Comparison of ENCODE assay signal across 27 cellular contexts in the genomic region with DNA sequence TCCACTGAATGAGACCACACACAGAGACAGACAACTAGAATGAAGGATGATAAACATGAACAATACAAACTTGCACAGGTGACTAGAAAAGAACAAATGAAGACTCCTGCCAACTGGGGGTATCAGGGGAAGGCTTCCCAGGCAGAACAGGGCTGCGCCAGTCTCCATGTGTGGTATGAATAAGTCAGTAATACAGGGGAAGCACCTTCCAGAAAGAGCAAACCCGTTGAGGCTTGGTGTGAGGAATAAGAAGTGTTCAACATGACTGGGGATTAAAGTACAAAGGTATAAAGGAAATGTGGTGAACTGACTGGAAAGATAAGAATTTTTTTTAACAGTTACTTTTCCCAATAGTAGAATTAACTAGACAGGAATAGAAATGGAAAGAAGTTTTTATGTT. TPM values are rescaled to one million over a fixed set of nuclear protein-coding genes. Genes with fewer than 3 reads are reported as not detected.
"Had no signal": no experiment of that assay in that cellular context is flagged by ENCODE, and none has a peak within 500 bp of the region (broad histone marks: within the 10 kb centered on the region; RNA-seq: fewer than 3 reads in every experiment).

No MANE protein-coding gene starts in this region.

- H3K27me3 Mint-ChIP-seq: stimulated activated naive B cell treated with anti-CD40 and anti-IgM and Interleukin-4, amounts not matched to agents 10 μg/mL and 1 μg/mL and 100 μg/mL, for 72 hours had no signal

- DNase-seq: effector CD4-positive, alpha-beta T cell; endodermal cell; erythroblast; foreskin melanocyte; head of caudate nucleus; kidney; left cardiac atrium; left ventricle myocardium inferior; lower lobe of right lung; natural killer cell; nucleus accumbens; psoas muscle; retina; stimulated activated CD4-positive, alpha-beta T cell treated with anti-CD3 and anti-CD28 coated beads, Interleukin-4, amount 100 ng/mL, for 1 hour; stimulated activated naive B cell treated with anti-CD40 and anti-IgM and Interleukin-4, amounts not matched to agents 10 μg/mL and 1 μg/mL and 100 μg/mL, for 72 hours; trophoblast cell had no signal

- H3K27ac ChIP-seq: coronary artery, hepatocyte, left ventricle myocardium inferior, lower lobe of right lung, psoas muscle had no signal

- H2AFZ ChIP-seq: hepatocyte had no signal

- H3K79me2 ChIP-seq: hepatocyte had no signal

- H3K4me1 ChIP-seq: left ventricle myocardium inferior, lower lobe of right lung, psoas muscle had no signal

- H3K4me1 Mint-ChIP-seq: endodermal cell; memory B cell; natural killer cell; neural crest cell; stimulated activated naive B cell treated with anti-CD40 and anti-IgM and Interleukin-4, amounts not matched to agents 10 μg/mL and 1 μg/mL and 100 μg/mL, for 72 hours had no signal

- H3K36me3 Mint-ChIP-seq: memory B cell; mesothelial cell of epicardium; natural killer cell; stimulated activated naive B cell treated with anti-CD40 and anti-IgM and Interleukin-4, amounts not matched to agents 10 μg/mL and 1 μg/mL and 100 μg/mL, for 72 hours had no signal

- H3K4me2 ChIP-seq: hepatocyte had no signal

- H3K9me3 ChIP-seq: left ventricle myocardium inferior, lower lobe of right lung, psoas muscle had no signal

- FAIRE-seq: endothelial cell of umbilical vein, kidney had no signal

- H3K27ac Mint-ChIP-seq: endodermal cell; memory B cell; mesothelial cell of epicardium; natural killer cell; stimulated activated naive B cell treated with anti-CD40 and anti-IgM and Interleukin-4, amounts not matched to agents 10 μg/mL and 1 μg/mL and 100 μg/mL, for 72 hours had no signal

- H3K27me3 ChIP-seq: hepatocyte had no signal

- H3K9me3 Mint-ChIP-seq: endodermal cell; memory B cell; natural killer cell; stimulated activated naive B cell treated with anti-CD40 and anti-IgM and Interleukin-4, amounts not matched to agents 10 μg/mL and 1 μg/mL and 100 μg/mL, for 72 hours had no signal

- H3K4me3 ChIP-seq: coronary artery, hepatocyte, left ventricle myocardium inferior, lower lobe of right lung, psoas muscle had no signal

- H3K4me3 Mint-ChIP-seq: endodermal cell; memory B cell; mesothelial cell of epicardium; natural killer cell; neural crest cell; stimulated activated naive B cell treated with anti-CD40 and anti-IgM and Interleukin-4, amounts not matched to agents 10 μg/mL and 1 μg/mL and 100 μg/mL, for 72 hours had no signal

- H3K36me3 ChIP-seq: left ventricle myocardium inferior, lower lobe of right lung had no signal

RNA-seq across cellular contexts. Expression of gene SLC17A2, which starts 3.7 kb away (rescaled TPM):
- total RNA-seq: chondrocyte, dermis microvascular lymphatic vessel endothelial cell, endodermal cell, endothelial cell of umbilical vein, left cardiac atrium, left ventricle myocardium inferior, lower lobe of right lung, mesothelial cell of epicardium, mucosa of gallbladder, natural killer cell, neural crest cell, psoas muscle, sciatic nerve, skeletal muscle tissue had no signal
- polyA plus RNA-seq: endothelial cell of umbilical vein, psoas muscle had no signal
